29 cellular contexts compared by ENCODE assay signal in the genomic region with DNA sequence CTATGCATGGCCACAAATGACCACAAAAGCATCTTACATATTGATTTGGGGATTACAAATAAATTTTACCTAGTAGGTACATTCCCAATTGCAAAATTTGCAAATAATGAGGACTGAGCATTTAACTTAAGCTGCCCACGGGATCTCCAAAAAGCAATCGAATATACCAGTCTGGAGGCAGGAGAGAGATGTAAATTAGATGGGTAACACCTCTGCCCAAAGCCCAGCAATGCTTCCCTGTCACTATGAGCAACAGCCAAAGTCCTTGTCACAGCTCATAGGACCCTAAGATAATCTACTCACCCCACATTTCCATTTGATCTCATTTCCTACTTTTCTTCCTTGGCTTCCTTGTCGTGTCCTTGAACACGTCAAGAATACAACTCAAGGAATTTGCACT.
"Had no signal": no experiment of that assay in that cellular context is flagged by ENCODE, and none has a peak within 500 bp of the region (broad histone marks: within the 10 kb centered on the region; RNA-seq: fewer than 3 reads in every experiment).

No MANE protein-coding gene starts in this region.

- H3K4me3 Mint-ChIP-seq: activated B cell treated with CpG ODN at 0.5 μM for 24 hours; activated CD4-positive, alpha-beta memory T cell treated with anti-CD3 and anti-CD28 coated beads for 36 hours; activated CD4-positive, alpha-beta T cell treated with anti-CD3 and anti-CD28 coated beads, Interleukin-2, amount 10 ng/mL, durations not matched to agents 24 days and 14 days; activated CD8-positive, alpha-beta T cell treated with anti-CD3 and anti-CD28 coated beads for 36 hours; activated naive CD4-positive, alpha-beta T cell treated with anti-CD3 and anti-CD28 coated beads, Interleukin-2, amount 10 ng/mL, durations not matched to agents 7 days and 5 days; activated naive CD4-positive, alpha-beta T cell treated with anti-CD3 and anti-CD28 coated beads, Interleukin-2, amount 50 U/mL, for 24 hours; activated naive CD8-positive, alpha-beta T cell; activated T-cell treated with anti-CD3 and anti-CD28 coated beads, Interleukin-2, amount 50 U/mL, for 24 hours; brain; central memory CD8-positive, alpha-beta T cell; T-helper 1 cell treated with Interleukin-12 subunit alpha and Interleukin-12 subunit beta and Interleukin-4 antibody, amounts not matched to agents 30 μg/mL and 1 μg/mL, for 36 hours; T-helper 2 cell treated with Interferon-gamma antibody and Interleukin-4, amounts not matched to agents 5 μg/mL and 100 μg/mL, for 36 hours had no signal

- H3K36me3 Mint-ChIP-seq: activated CD4-positive, alpha-beta memory T cell treated with anti-CD3 and anti-CD28 coated beads for 36 hours; activated naive CD4-positive, alpha-beta T cell treated with anti-CD3 and anti-CD28 coated beads, Interleukin-2, amount 10 ng/mL, durations not matched to agents 7 days and 5 days; activated naive CD4-positive, alpha-beta T cell treated with anti-CD3 and anti-CD28 coated beads, Interleukin-2, amount 50 U/mL, for 24 hours; activated naive CD8-positive, alpha-beta T cell; brain had no signal

- H3K27me3 Mint-ChIP-seq: activated CD4-positive, alpha-beta T cell treated with anti-CD3 and anti-CD28 coated beads, Interleukin-2, amount 10 ng/mL, durations not matched to agents 24 days and 14 days; brain had no signal

- DNase-seq: activated B cell treated with CpG ODN at 0.5 μM for 24 hours; activated CD4-positive, alpha-beta memory T cell treated with anti-CD3 and anti-CD28 coated beads for 36 hours; activated CD4-positive, alpha-beta T cell treated with anti-CD3 and anti-CD28 coated beads for 4 hours; activated CD4-positive, alpha-beta T cell treated with anti-CD3 and anti-CD28 coated beads, Interleukin-2, amount 10 ng/mL, durations not matched to agents 24 days and 14 days; activated CD4-positive, alpha-beta T cell treated with anti-CD3 and anti-CD28 coated beads, Interleukin-2, amount 50 U/mL, for 1 hour; activated CD4-positive, alpha-beta T cell treated with anti-CD3 and anti-CD28 coated beads, Interleukin-2, amount 50 U/mL, for 4 hours; activated CD4-positive, CD25-positive, alpha-beta regulatory T cell treated with anti-CD3 and anti-CD28 coated beads, Interleukin-2, amount 50 U/mL, for 72 hours; activated CD8-positive, alpha-beta memory T cell treated with anti-CD3 and anti-CD28 coated beads, Interleukin-2, amount 50 U/mL, for 48 hours; activated CD8-positive, alpha-beta T cell treated with anti-CD3 and anti-CD28 coated beads for 36 hours; activated effector memory CD4-positive, alpha-beta T cell treated with Interleukin-2 at 50 U/mL for 16 hours; activated gamma-delta T cell; activated naive CD4-positive, alpha-beta T cell treated with anti-CD3 and anti-CD28 coated beads, Interleukin-2, amount 10 ng/mL, durations not matched to agents 7 days and 5 days; activated naive CD4-positive, alpha-beta T cell treated with Interleukin-2 at 50 U/mL for 16 hours; activated T-cell treated with anti-CD3 and anti-CD28 coated beads, Interleukin-2, amount 50 U/mL, for 24 hours; activated T-cell treated with anti-CD3 and anti-CD28 coated beads, Interleukin-2, amount 50 U/mL, for 48 hours; amygdala; anterior cingulate cortex; caudate nucleus; cerebellar nuclear complex; T-helper 1 cell; T-helper 2 cell; T-helper 9 cell had no signal

- H3K9me3 Mint-ChIP-seq: activated B cell treated with CpG ODN at 0.5 μM for 24 hours; activated CD4-positive, alpha-beta memory T cell treated with anti-CD3 and anti-CD28 coated beads for 36 hours; activated CD4-positive, alpha-beta T cell treated with anti-CD3 and anti-CD28 coated beads, Interleukin-2, amount 10 ng/mL, durations not matched to agents 24 days and 14 days; activated CD8-positive, alpha-beta T cell treated with anti-CD3 and anti-CD28 coated beads for 36 hours; activated naive CD4-positive, alpha-beta T cell treated with anti-CD3 and anti-CD28 coated beads, Interleukin-2, amount 10 ng/mL, durations not matched to agents 7 days and 5 days; activated naive CD4-positive, alpha-beta T cell treated with anti-CD3 and anti-CD28 coated beads, Interleukin-2, amount 50 U/mL, for 24 hours; activated T-cell treated with anti-CD3 and anti-CD28 coated beads, Interleukin-2, amount 50 U/mL, for 24 hours; activated T-helper 2 cell treated with anti-CD3 and anti-CD28 coated beads, Interferon-gamma antibody, Interleukin-2, Interleukin-4, amounts not matched to agents 10 μg/mL and 5 μg/mL and 100 μg/mL, durations not matched to agents 14 hours and 24 hours and 36 hours; central memory CD8-positive, alpha-beta T cell; T-helper 1 cell treated with Interleukin-12 subunit alpha and Interleukin-12 subunit beta and Interleukin-4 antibody, amounts not matched to agents 30 μg/mL and 1 μg/mL, for 36 hours; T-helper 2 cell treated with Interferon-gamma antibody and Interleukin-4, amounts not matched to agents 5 μg/mL and 100 μg/mL, for 36 hours had no signal

- H3K27ac Mint-ChIP-seq: activated B cell treated with CpG ODN at 0.5 μM for 24 hours; activated CD4-positive, alpha-beta memory T cell treated with anti-CD3 and anti-CD28 coated beads for 36 hours; activated CD4-positive, alpha-beta T cell treated with anti-CD3 and anti-CD28 coated beads, Interleukin-2, amount 10 ng/mL, durations not matched to agents 24 days and 14 days; activated CD8-positive, alpha-beta T cell treated with anti-CD3 and anti-CD28 coated beads for 36 hours; activated naive CD4-positive, alpha-beta T cell treated with anti-CD3 and anti-CD28 coated beads, Interleukin-2, amount 10 ng/mL, durations not matched to agents 7 days and 5 days; activated naive CD4-positive, alpha-beta T cell treated with anti-CD3 and anti-CD28 coated beads, Interleukin-2, amount 50 U/mL, for 24 hours; activated naive CD8-positive, alpha-beta T cell; activated T-cell treated with anti-CD3 and anti-CD28 coated beads, Interleukin-2, amount 50 U/mL, for 24 hours; activated T-helper 2 cell treated with anti-CD3 and anti-CD28 coated beads, Interferon-gamma antibody, Interleukin-2, Interleukin-4, amounts not matched to agents 10 μg/mL and 5 μg/mL and 100 μg/mL, durations not matched to agents 14 hours and 24 hours and 36 hours; brain; T-helper 1 cell treated with Interleukin-12 subunit alpha and Interleukin-12 subunit beta and Interleukin-4 antibody, amounts not matched to agents 30 μg/mL and 1 μg/mL, for 36 hours; T-helper 2 cell treated with Interferon-gamma antibody and Interleukin-4, amounts not matched to agents 5 μg/mL and 100 μg/mL, for 36 hours had no signal

- ATAC-seq: activated CD8-positive, alpha-beta T cell treated with anti-CD3 and anti-CD28 coated beads for 36 hours had no signal

- H3K4me1 Mint-ChIP-seq: activated B cell treated with CpG ODN at 0.5 μM for 24 hours; activated CD4-positive, alpha-beta T cell treated with anti-CD3 and anti-CD28 coated beads, Interleukin-2, amount 10 ng/mL, durations not matched to agents 24 days and 14 days; activated naive CD4-positive, alpha-beta T cell treated with anti-CD3 and anti-CD28 coated beads, Interleukin-2, amount 10 ng/mL, durations not matched to agents 7 days and 5 days; activated naive CD4-positive, alpha-beta T cell treated with anti-CD3 and anti-CD28 coated beads, Interleukin-2, amount 50 U/mL, for 24 hours; central memory CD8-positive, alpha-beta T cell had no signal
